Comparison of ENCODE assay signal across 8 cellular contexts in genomic region chr17:82105882-82106696, GRCh38. TPM values are rescaled to one million over a fixed set of nuclear protein-coding genes. Genes with fewer than 3 reads are reported as not detected.
A peak's percentile ranks its signal among the peaks of the same experiment; 100 is the strongest.
DNase-seq lines count a peak whose midpoint lies in the region; ATAC-seq and TF ChIP-seq lines count a peak whose summit lies in the region.

No MANE protein-coding gene starts in this region.

- peaks cover 31% of the 10 kb centered on the region for H3K4me1 ChIP-seq in DND-41 (ENCODE audit: insufficient read depth, low read length)
- H3K4me1 ChIP-seq in ascending aorta = peaks cover 13 to 16% of the 10 kb centered on the region in 2 donors

- H3K9me3 ChIP-seq in DND-41 (ENCODE audit: insufficient read depth, low read length, severe bottlenecking) = no peaks in the 10 kb centered on the region
- no peaks in the 10 kb centered on the region for H3K9me3 ChIP-seq in SU-DHL-6 (ENCODE audit: insufficient read depth, low read length)
- H3K9me3 ChIP-seq in ascending aorta = no peaks in the 10 kb centered on the region

- H3K27ac ChIP-seq in DND-41 (ENCODE audit: low read length) (peak overlapping the region; percentile 89), SU-DHL-6 (ENCODE audit: low read depth, low read length) (peak overlapping the region; percentile 68), ascending aorta (peak overlapping the region; percentile 71 to 74)

- peak overlapping the region; percentile 84 for H2AFZ ChIP-seq in DND-41 (ENCODE audit: low read depth, low read length)
- H2AFZ ChIP-seq in SU-DHL-6 (ENCODE audit: low read depth, low read length, severe bottlenecking) = peak overlapping the region; percentile 74

- ATAC-seq in DND-41 (ENCODE audit: insufficient read depth, low read depth) (peak; percentile 83), GM21515 (IDR thresholded peaks at IDR 0.05; ENCODE audit: unreplicated experiment) (peak; percentile 82)

- intact Hi-C loops in ascending aorta (cut with DNase I) = no loop called here

- H3K9ac ChIP-seq in DND-41 (ENCODE audit: low read depth, low read length) = peak overlapping the region; percentile 68
- peak overlapping the region; percentile 70 for H3K9ac ChIP-seq in SU-DHL-6 (ENCODE audit: low read length)

- H3K4me2 ChIP-seq in DND-41 (ENCODE audit: insufficient read depth, low read length) = peak overlapping the region; percentile 82
- H3K4me2 ChIP-seq in SU-DHL-6 (ENCODE audit: low read depth, low read length, poor library complexity, severe bottlenecking) = peak overlapping the region; percentile 66

- TF ChIP-seq CTCF in DND-41 (IDR thresholded peaks at IDR 0.05; ENCODE audit: borderline replicate concordance, extremely low read depth, low read length, poor library complexity, severe bottlenecking) (peak; percentile 55), SU-DHL-6 (IDR thresholded peaks at IDR 0.05; ENCODE audit: insufficient read depth, low read length, poor library complexity, severe bottlenecking) (peak; percentile 45), ascending aorta (IDR thresholded peaks at IDR 0.05) (peak in 1 of 3 experiments; percentile 8)

- DNase-seq in DND-41 (peak; percentile 76), LHCN-M2 (ENCODE audit: low read depth) (peak; percentile 55), ascending aorta (ENCODE audit: low spot score in 2 of 2) (no peak), iris pigment epithelial cell (ENCODE audit: low read depth) (peak; percentile 43), NCI-H187 treated with DMSO at 0.1 percent for 48 hours (lab: John Stamatoyannopoulos, UW) (no peak)
- DNase-seq in stimulated activated CD4-positive, alpha-beta T cell treated with anti-CD3 and anti-CD28 coated beads, Interleukin-4, amount 100 ng/mL, for 1 hour = peak; percentile 59

- H3K79me2 ChIP-seq in DND-41 (ENCODE audit: insufficient read depth, low read length) (peaks cover 9% of the 10 kb centered on the region), SU-DHL-6 (ENCODE audit: insufficient read depth, low read length) (no peaks in the 10 kb centered on the region)

- no peaks in the 10 kb centered on the region for H3K27me3 ChIP-seq in DND-41 (ENCODE audit: insufficient read depth, low read length, poor library complexity)
- H3K27me3 ChIP-seq in SU-DHL-6 (ENCODE audit: low read length) = no peaks in the 10 kb centered on the region
- H3K27me3 ChIP-seq in ascending aorta = no peaks in the 10 kb centered on the region

- peaks cover 18% of the 10 kb centered on the region for H3F3A ChIP-seq in SU-DHL-6 (ENCODE audit: insufficient read depth)

- H3K9me2 ChIP-seq in SU-DHL-6 (replicated peaks; ENCODE audit: insufficient read depth, low read length) = no peaks in the 10 kb centered on the region

- H4K20me1 ChIP-seq in DND-41 (ENCODE audit: insufficient read depth, low read length) (0 out of 2 replicates have a peak, but pooled peaks cover 3% of the 10 kb centered on the region), SU-DHL-6 (ENCODE audit: low read depth, low read length) (no peaks in the 10 kb centered on the region)

- H3K36me3 ChIP-seq in DND-41 (ENCODE audit: insufficient read depth, low read length) = peaks cover 7% of the 10 kb centered on the region; the same call in 1 of the 2 replicates
- no peaks in the 10 kb centered on the region for H3K36me3 ChIP-seq in SU-DHL-6 (ENCODE audit: low read length)
- H3K36me3 ChIP-seq in ascending aorta = no peaks in the 10 kb centered on the region

- H3K4me3 ChIP-seq in DND-41 (ENCODE audit: low read depth in 1 of 2, low read length in 2 of 2) = peak overlapping the region; percentile 19 to 61; a peak in 3 of 4 replicates
- peak overlapping the region; percentile 49 for H3K4me3 ChIP-seq in SU-DHL-6 (ENCODE audit: insufficient read depth, low read length, poor library complexity, severe bottlenecking)
- H3K4me3 ChIP-seq in ascending aorta = peak overlapping the region in 1 of 2 donors; percentile 20

RNA-seq across cellular contexts. Expression of gene FASN, which starts 8.1 kb away (rescaled TPM):
- total RNA-seq in LHCN-M2 (2014; rRNA removed) (69.0 and 69.2 TPM in 2 replicates), ascending aorta (90.9 TPM)
- polyA plus RNA-seq in LHCN-M2 (2012) = 46.6 TPM

RNA-seq across cellular contexts. Expression of gene DUS1L, which starts 40.5 kb away (rescaled TPM):
- 75.8 and 86.1 TPM in 2 replicates for total RNA-seq in LHCN-M2 (2014; rRNA removed)
- polyA plus RNA-seq in LHCN-M2 (2012) = 49.1 TPM
- 111 TPM for total RNA-seq in ascending aorta

RNA-seq across cellular contexts. Expression of gene GPS1, which starts 54.4 kb away (rescaled TPM):
- total RNA-seq in LHCN-M2 (2014; rRNA removed) (144 and 149 TPM in 2 replicates), ascending aorta (42.1 TPM)
- 131 TPM for polyA plus RNA-seq in LHCN-M2 (2012)

RNA-seq across cellular contexts. Expression of gene RFNG, which starts 54.5 kb away (rescaled TPM):
- total RNA-seq in LHCN-M2 (2014; rRNA removed) (31.5 and 35.1 TPM in 2 replicates), ascending aorta (73.7 TPM)
- polyA plus RNA-seq in LHCN-M2 (2012) = 42.8 TPM

Comparison
In these comparisons a context has a peak if more than half of its experiments do, and no peak if none do; other contexts are left out.
1. DNase-seq: peak in DND-41 (single experiment), LHCN-M2 (single experiment), iris pigment epithelial cell (single experiment) and stimulated activated CD4-positive, alpha-beta T cell treated with anti-CD3 and anti-CD28 coated beads, Interleukin-4, amount 100 ng/mL, for 1 hour (single experiment); none in ascending aorta (0 of 2) and NCI-H187 treated with DMSO at 0.1 percent for 48 hours (single experiment).
2. Peak in every context shown above with its lines, with median percentiles within 50 percentile points of each other: H3K27ac ChIP-seq.